23 cellular contexts compared by ENCODE assay signal in genomic region chr22:32862936-32863661, GRCh38.
"Had no signal": no experiment of that assay in that cellular context is flagged by ENCODE, and none has a peak within 500 bp of the region (broad histone marks: within the 10 kb centered on the region; RNA-seq: fewer than 3 reads in every experiment).

No MANE protein-coding gene starts in this region.

- H3K9me3 ChIP-seq: gastrocnemius medialis, thyroid gland had no signal

- H3K4me3 Mint-ChIP-seq: activated B cell treated with CpG ODN at 0.5 μM for 24 hours; activated CD4-positive, alpha-beta memory T cell treated with anti-CD3 and anti-CD28 coated beads, Interleukin-2, amount 10 ng/mL, durations not matched to agents 7 days and 5 days; activated CD8-positive, alpha-beta memory T cell treated with anti-CD3 and anti-CD28 coated beads, Interleukin-2, amount 10 ng/mL, durations not matched to agents 7 days and 5 days; activated naive CD8-positive, alpha-beta T cell treated with anti-CD3 and anti-CD28 coated beads, Interleukin-2, amount 10 ng/mL, durations not matched to agents 7 days and 5 days; memory B cell; nephron progenitor cell; stimulated activated effector memory CD8-positive, alpha-beta T cell treated with anti-CD3 and anti-CD28 coated beads, Interleukin-12 subunit alpha, Interleukin-12 subunit beta, amount 100 ng/mL, for 72 hours had no signal

- H3K27me3 ChIP-seq: dorsolateral prefrontal cortex, gastrocnemius medialis, thyroid gland had no signal

- H3K27ac Mint-ChIP-seq: activated B cell treated with CpG ODN at 0.5 μM for 24 hours; activated CD4-positive, alpha-beta memory T cell treated with anti-CD3 and anti-CD28 coated beads, Interleukin-2, amount 10 ng/mL, durations not matched to agents 7 days and 5 days; activated CD8-positive, alpha-beta memory T cell treated with anti-CD3 and anti-CD28 coated beads, Interleukin-2, amount 10 ng/mL, durations not matched to agents 7 days and 5 days; activated naive CD8-positive, alpha-beta T cell treated with anti-CD3 and anti-CD28 coated beads, Interleukin-2, amount 10 ng/mL, durations not matched to agents 7 days and 5 days; activated T-helper 2 cell treated with anti-CD3 and anti-CD28 coated beads, Interferon-gamma antibody, Interleukin-2, Interleukin-4, amounts not matched to agents 10 μg/mL and 5 μg/mL and 100 μg/mL, durations not matched to agents 14 hours and 24 hours and 36 hours; memory B cell; nephron progenitor cell; stimulated activated effector memory CD8-positive, alpha-beta T cell treated with anti-CD3 and anti-CD28 coated beads, Interleukin-12 subunit alpha, Interleukin-12 subunit beta, amount 100 ng/mL, for 72 hours had no signal

- H3K9me3 Mint-ChIP-seq: activated B cell treated with CpG ODN at 0.5 μM for 24 hours; activated CD4-positive, alpha-beta memory T cell treated with anti-CD3 and anti-CD28 coated beads, Interleukin-2, amount 10 ng/mL, durations not matched to agents 7 days and 5 days; activated naive CD8-positive, alpha-beta T cell treated with anti-CD3 and anti-CD28 coated beads, Interleukin-2, amount 10 ng/mL, durations not matched to agents 7 days and 5 days; activated T-helper 2 cell treated with anti-CD3 and anti-CD28 coated beads, Interferon-gamma antibody, Interleukin-2, Interleukin-4, amounts not matched to agents 10 μg/mL and 5 μg/mL and 100 μg/mL, durations not matched to agents 14 hours and 24 hours and 36 hours; nephron progenitor cell; stimulated activated effector memory CD8-positive, alpha-beta T cell treated with anti-CD3 and anti-CD28 coated beads, Interleukin-12 subunit alpha, Interleukin-12 subunit beta, amount 100 ng/mL, for 72 hours had no signal

- H3K4me1 Mint-ChIP-seq: activated B cell treated with CpG ODN at 0.5 μM for 24 hours; activated CD4-positive, alpha-beta memory T cell treated with anti-CD3 and anti-CD28 coated beads, Interleukin-2, amount 10 ng/mL, durations not matched to agents 7 days and 5 days; activated CD8-positive, alpha-beta memory T cell treated with anti-CD3 and anti-CD28 coated beads, Interleukin-2, amount 10 ng/mL, durations not matched to agents 7 days and 5 days; activated naive CD8-positive, alpha-beta T cell treated with anti-CD3 and anti-CD28 coated beads, Interleukin-2, amount 10 ng/mL, durations not matched to agents 7 days and 5 days; memory B cell; stimulated activated effector memory CD8-positive, alpha-beta T cell treated with anti-CD3 and anti-CD28 coated beads, Interleukin-12 subunit alpha, Interleukin-12 subunit beta, amount 100 ng/mL, for 72 hours had no signal

- H3K27me3 Mint-ChIP-seq: activated CD4-positive, alpha-beta memory T cell treated with anti-CD3 and anti-CD28 coated beads, Interleukin-2, amount 10 ng/mL, durations not matched to agents 7 days and 5 days; activated CD8-positive, alpha-beta memory T cell treated with anti-CD3 and anti-CD28 coated beads, Interleukin-2, amount 10 ng/mL, durations not matched to agents 7 days and 5 days; activated naive CD8-positive, alpha-beta T cell treated with anti-CD3 and anti-CD28 coated beads, Interleukin-2, amount 10 ng/mL, durations not matched to agents 7 days and 5 days had no signal

- H3K4me3 ChIP-seq: dorsolateral prefrontal cortex, gastrocnemius medialis, thyroid gland had no signal

- H3K36me3 Mint-ChIP-seq: activated CD8-positive, alpha-beta memory T cell treated with anti-CD3 and anti-CD28 coated beads, Interleukin-2, amount 10 ng/mL, durations not matched to agents 7 days and 5 days; activated naive CD8-positive, alpha-beta T cell treated with anti-CD3 and anti-CD28 coated beads, Interleukin-2, amount 10 ng/mL, durations not matched to agents 7 days and 5 days; memory B cell; stimulated activated effector memory CD8-positive, alpha-beta T cell treated with anti-CD3 and anti-CD28 coated beads, Interleukin-12 subunit alpha, Interleukin-12 subunit beta, amount 100 ng/mL, for 72 hours had no signal

- ATAC-seq: activated CD8-positive, alpha-beta memory T cell treated with anti-CD3 and anti-CD28 coated beads, Interleukin-2, amount 10 ng/mL, durations not matched to agents 7 days and 5 days; gastrocnemius medialis; stimulated activated effector memory CD8-positive, alpha-beta T cell treated with anti-CD3 and anti-CD28 coated beads, Interleukin-12 subunit alpha, Interleukin-12 subunit beta, amount 100 ng/mL, for 72 hours had no signal

- DNase-seq: activated B cell treated with CpG ODN at 0.5 μM for 24 hours; activated CD4-positive, alpha-beta memory T cell treated with anti-CD3 and anti-CD28 coated beads, Interleukin-2, amount 10 ng/mL, durations not matched to agents 7 days and 5 days; activated CD4-positive, alpha-beta T cell treated with anti-CD3 and anti-CD28 coated beads for 48 hours; activated CD8-positive, alpha-beta memory T cell treated with anti-CD3 and anti-CD28 coated beads, Interleukin-2, amount 10 ng/mL, durations not matched to agents 7 days and 5 days; activated naive CD4-positive, alpha-beta T cell treated with Interleukin-2 at 50 U/mL for 16 hours; activated naive CD8-positive, alpha-beta T cell treated with anti-CD3 and anti-CD28 coated beads, Interleukin-2, amount 10 ng/mL, durations not matched to agents 7 days and 5 days; caudate nucleus; dorsolateral prefrontal cortex; gastrocnemius medialis; head of caudate nucleus; kidney; nephron progenitor cell; occipital lobe; posterior cingulate gyrus; retina; small intestine; stimulated activated CD4-positive, alpha-beta T cell treated with anti-CD3 and anti-CD28 coated beads, Interleukin-4, amount 100 ng/mL, for 1 hour; SW 1271; T-helper 2 cell; thyroid gland had no signal

- H3K27ac ChIP-seq: gastrocnemius medialis, thyroid gland had no signal
